Comparison of ENCODE assay signal across 10 cellular contexts in genomic region chr6:107185570-107185969, GRCh38.
DNase-seq lines count a peak whose midpoint lies in the region; ATAC-seq and TF ChIP-seq lines count a peak whose summit lies in the region.
"Had no signal": no experiment of that assay in that cellular context is flagged by ENCODE, and none has a peak within 500 bp of the region (broad histone marks: within the 10 kb centered on the region; RNA-seq: fewer than 3 reads in every experiment).

No MANE protein-coding gene starts in this region.

- H3K27me3 ChIP-seq in endodermal cell (ENCODE audit: control insufficient read depth, insufficient read depth, low read length, poor library complexity, severe bottlenecking) (no peaks in the 10 kb centered on the region), neural cell (ENCODE audit: insufficient read depth, low read depth, low read length) (no peaks in the 10 kb centered on the region)

- TF ChIP-seq EP300 in neural cell (conservative IDR thresholded peaks at IDR 0.05; ENCODE audit: poor library complexity, severe bottlenecking), result no peak

- peak; percentile 57 for DNase-seq in DMS79 treated with DMSO at 0.1 percent for 48 hours (lab: John Stamatoyannopoulos, UW)
- peak; percentile 16 for DNase-seq in NCI-H2107 (lab: John Stamatoyannopoulos, UW)
- DNase-seq in endodermal cell, result peak; percentile 69
- no peak for DNase-seq in activated CD8-positive, alpha-beta memory T cell treated with anti-CD3 and anti-CD28 coated beads, Interleukin-2, amount 10 ng/mL, durations not matched to agents 7 days and 5 days
- DNase-seq in NCI-H1048 (lab: John Stamatoyannopoulos, UW), result no peak
- no peak for DNase-seq in dedifferentiated amniotic fluid mesenchymal stem cell (ENCODE audit: extremely low spot score)
- DNase-seq: activated CD4-positive, alpha-beta T cell treated with anti-CD3 and anti-CD28 coated beads, Interleukin-2, amount 50 U/mL, for 4 hours; stimulated activated CD4-positive, alpha-beta T cell treated with anti-CD3 and anti-CD28 coated beads, Interleukin-4, amount 100 ng/mL, for 1 hour had no signal

- no peaks in the 10 kb centered on the region for H3K27me3 Mint-ChIP-seq in endodermal cell (ENCODE audit: insufficient read depth)
- no peaks in the 10 kb centered on the region for H3K27me3 Mint-ChIP-seq in activated CD8-positive, alpha-beta memory T cell treated with anti-CD3 and anti-CD28 coated beads, Interleukin-2, amount 10 ng/mL, durations not matched to agents 7 days and 5 days

- H3K79me2 ChIP-seq in neural cell (replicated peaks; ENCODE audit: insufficient read depth, low read length), result no peaks in the 10 kb centered on the region

- H3K36me3 Mint-ChIP-seq in endodermal cell (ENCODE audit: low read depth), result no peaks in the 10 kb centered on the region
- no peaks in the 10 kb centered on the region for H3K36me3 Mint-ChIP-seq in activated CD8-positive, alpha-beta memory T cell treated with anti-CD3 and anti-CD28 coated beads, Interleukin-2, amount 10 ng/mL, durations not matched to agents 7 days and 5 days

- H3K9me3 ChIP-seq in endodermal cell (ENCODE audit: control insufficient read depth, low read length) (no peaks in the 10 kb centered on the region), neural cell (ENCODE audit: low read length) (no peaks in the 10 kb centered on the region)

- no peak overlapping the region for H3K4me2 ChIP-seq in neural cell (ENCODE audit: low read length)

- no peaks in the 10 kb centered on the region for H4K20me1 ChIP-seq in neural cell (ENCODE audit: insufficient read depth)

- H3K27ac ChIP-seq in endodermal cell (ENCODE audit: low read depth, low read length) (no peak overlapping the region), neural cell (ENCODE audit: low read length) (no peak overlapping the region)

- CTCF ChIA-PET in activated CD8-positive, alpha-beta memory T cell treated with anti-CD3 and anti-CD28 coated beads, Interleukin-2, amount 10 ng/mL, durations not matched to agents 7 days and 5 days (lab: Charles Lee), result no interaction called here

- no peak overlapping the region for H3K4me3 Mint-ChIP-seq in endodermal cell
- no peak overlapping the region for H3K4me3 Mint-ChIP-seq in activated CD8-positive, alpha-beta memory T cell treated with anti-CD3 and anti-CD28 coated beads, Interleukin-2, amount 10 ng/mL, durations not matched to agents 7 days and 5 days

- no peak overlapping the region for H2AFZ ChIP-seq in neural cell (ENCODE audit: low read depth, low read length)

- TF ChIP-seq CTCF in endodermal cell (conservative IDR thresholded peaks at IDR 0.05) (peak; percentile 72), neural cell (IDR thresholded peaks at IDR 0.05; ENCODE audit: poor library complexity, severe bottlenecking) (peak; percentile 61)

- no peaks in the 10 kb centered on the region for H3K36me3 ChIP-seq in endodermal cell (ENCODE audit: control insufficient read depth, insufficient read depth, low read length)
- H3K36me3 ChIP-seq in neural cell (ENCODE audit: insufficient read depth, low read length), result no peaks in the 10 kb centered on the region

- 67 to 81% methylated on average over 2 to 6 of the region's 7 CpGs for WGBS in endodermal cell (ENCODE audit: insufficient coverage in 1 of 2, insufficient read length in 1 of 2), 2 experiments

- TF ChIP-seq RAD21 in neural cell (conservative IDR thresholded peaks at IDR 0.05), result peak; percentile 71

- no peaks in the 10 kb centered on the region for H3K9me2 ChIP-seq in neural cell (ENCODE audit: insufficient read depth, low read length)

- no peaks in the 10 kb centered on the region for H3K4me1 ChIP-seq in endodermal cell (ENCODE audit: control insufficient read depth, insufficient read depth, low read length)

- no peaks in the 10 kb centered on the region for H3K9me3 Mint-ChIP-seq in endodermal cell
- no peaks in the 10 kb centered on the region for H3K9me3 Mint-ChIP-seq in activated CD8-positive, alpha-beta memory T cell treated with anti-CD3 and anti-CD28 coated beads, Interleukin-2, amount 10 ng/mL, durations not matched to agents 7 days and 5 days (ENCODE audit: low read depth)

- no peak overlapping the region for H3K9ac ChIP-seq in endodermal cell (ENCODE audit: extremely low read depth, low read length, poor library complexity, severe bottlenecking)
- no peak overlapping the region for H3K9ac ChIP-seq in neural cell (ENCODE audit: low read length)

- H3F3A ChIP-seq in neural cell (ENCODE audit: insufficient read depth, low read length, poor library complexity, severe bottlenecking), result no peaks in the 10 kb centered on the region

- no peak for ATAC-seq in activated CD8-positive, alpha-beta memory T cell treated with anti-CD3 and anti-CD28 coated beads, Interleukin-2, amount 10 ng/mL, durations not matched to agents 7 days and 5 days
- no peak for ATAC-seq in HG03025 (IDR thresholded peaks at IDR 0.05; ENCODE audit: low FRiP score, unreplicated experiment)

- H3K27ac Mint-ChIP-seq in endodermal cell, result no peak overlapping the region
- H3K27ac Mint-ChIP-seq in activated CD8-positive, alpha-beta memory T cell treated with anti-CD3 and anti-CD28 coated beads, Interleukin-2, amount 10 ng/mL, durations not matched to agents 7 days and 5 days, result no peak overlapping the region

- H3K4me3 ChIP-seq in endodermal cell (ENCODE audit: low read length) (no peak overlapping the region), neural cell (ENCODE audit: low read length) (no peak overlapping the region)

- peaks cover 4% of the 10 kb centered on the region for H3K4me1 Mint-ChIP-seq in endodermal cell
- H3K4me1 Mint-ChIP-seq in activated CD8-positive, alpha-beta memory T cell treated with anti-CD3 and anti-CD28 coated beads, Interleukin-2, amount 10 ng/mL, durations not matched to agents 7 days and 5 days, result no peaks in the 10 kb centered on the region

TF ChIP-seq in neural cell, 6 proteins besides CTCF, POLR2A, EP300 and RAD21:
- TF ChIP-seq SMC3 (conservative IDR thresholded peaks at IDR 0.05; ENCODE audit: poor library complexity) (peak; percentile 65), TAF1 (IDR thresholded peaks at IDR 0.05; ENCODE audit: low read depth) (no peak)

Comparison
In these comparisons a context has a peak if more than half of its experiments do, and no peak if none do; other contexts are left out.
1. DNase-seq: peak in DMS79 treated with DMSO at 0.1 percent for 48 hours (single experiment), NCI-H2107 (single experiment) and endodermal cell (single experiment); none in activated CD8-positive, alpha-beta memory T cell treated with anti-CD3 and anti-CD28 coated beads, Interleukin-2, amount 10 ng/mL, durations not matched to agents 7 days and 5 days (single experiment), NCI-H1048 (single experiment) and dedifferentiated amniotic fluid mesenchymal stem cell (single experiment).